Comparison of ENCODE assay signal across 1 cellular context in genomic region chr2:44166096-44166495, GRCh38.
TF ChIP-seq lines count a peak whose summit lies in the region.

No MANE protein-coding gene starts in this region.

TF ChIP-seq in H1, 55 proteins besides CTCF, POLR2A, EP300 and RAD21 (continued from another document):
- TF ChIP-seq CHD7 (IDR thresholded peaks at IDR 0.05; ENCODE audit: insufficient replicate concordance, low read length) (no peak), SP2 (IDR thresholded peaks at IDR 0.05; ENCODE audit: low read length) (no peak), HDAC6 (IDR thresholded peaks at IDR 0.05; ENCODE audit: low read depth, low read length) (no peak), ATF2 (IDR thresholded peaks at IDR 0.05; ENCODE audit: low read length) (no peak), YY1 (IDR thresholded peaks at IDR 0.05; ENCODE audit: low read depth, low read length) (0 out of 2 replicates have a peak, but pooled peaks have one; percentile 16), ASH2L (IDR thresholded peaks at IDR 0.05; ENCODE audit: low read length) (peak; percentile 32), KDM4A (IDR thresholded peaks at IDR 0.05; ENCODE audit: low read depth, low read length, severe bottlenecking) (no peak), TAF1 (IDR thresholded peaks at IDR 0.05; ENCODE audit: low read depth, low read length) (0 out of 2 replicates have a peak, but pooled peaks have one; percentile 31)
